In the genomic region with DNA sequence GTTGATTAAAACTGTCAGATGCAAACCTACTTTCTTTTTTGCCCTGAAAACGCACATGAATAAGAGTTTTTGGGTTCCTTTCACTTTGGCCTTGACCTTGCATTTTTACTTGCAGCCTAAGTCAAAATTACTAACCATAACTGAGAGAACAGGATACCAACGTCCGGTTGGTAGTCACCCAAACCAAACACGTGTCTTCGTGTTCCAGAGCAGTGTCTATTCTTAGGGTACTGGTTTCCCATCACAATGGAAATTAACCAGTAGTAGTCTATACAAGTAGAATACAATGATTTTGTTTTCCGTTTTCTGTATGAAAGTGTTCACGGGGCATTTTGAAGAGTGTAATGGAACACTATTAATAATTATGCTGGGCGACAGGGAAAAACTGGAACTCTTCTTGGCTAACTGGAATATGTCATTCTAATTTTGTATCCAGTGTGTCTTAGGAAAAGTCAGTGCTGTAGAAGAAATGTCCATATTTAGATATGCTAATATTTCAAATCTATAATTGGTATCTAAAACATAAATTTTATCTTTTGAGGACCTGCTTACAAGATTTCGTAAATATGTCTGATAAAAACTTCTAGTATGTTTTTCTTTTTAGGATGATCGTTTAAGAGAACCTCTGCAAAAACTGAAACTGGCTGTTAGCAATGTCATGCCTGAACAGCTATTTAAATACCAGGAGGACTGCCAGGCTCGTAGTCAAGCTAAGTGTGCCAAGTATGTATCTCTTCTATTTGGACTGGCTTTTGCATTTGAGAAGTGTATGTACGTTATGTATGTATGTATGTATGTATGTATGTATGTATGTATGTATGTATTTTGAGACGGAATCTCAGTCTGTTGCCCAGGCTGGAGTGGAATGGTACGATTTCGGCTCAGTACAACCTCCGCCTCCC, we compare ENCODE assay signal across 20 cellular contexts.
"Had no signal": no experiment of that assay in that cellular context is flagged by ENCODE, and none has a peak within 500 bp of the region (broad histone marks: within the 10 kb centered on the region; RNA-seq: fewer than 3 reads in every experiment).

No MANE protein-coding gene starts in this region.

- H3K4me3 ChIP-seq: hepatocyte, lung, right lobe of liver, spleen, transverse colon, uterus had no signal

- H3K27ac Mint-ChIP-seq: activated naive CD4-positive, alpha-beta T cell treated with anti-CD3 and anti-CD28 coated beads for 36 hours; nephron; stimulated activated naive B cell treated with anti-CD40 and anti-IgM and Interleukin-4, amounts not matched to agents 10 μg/mL and 1 μg/mL and 100 μg/mL, for 72 hours; T-helper 17 cell had no signal

- DNase-seq: activated CD4-positive, alpha-beta T cell treated with anti-CD3 and anti-CD28 coated beads, Interleukin-2, amount 50 U/mL, for 1 hour; activated CD4-positive, CD25-positive, alpha-beta regulatory T cell treated with anti-CD3 and anti-CD28 coated beads, Interleukin-2, amount 50 U/mL, for 72 hours; activated CD8-positive, alpha-beta memory T cell treated with anti-CD3 and anti-CD28 coated beads, Interleukin-2, amount 50 U/mL, for 4 hours; activated naive CD4-positive, alpha-beta T cell treated with anti-CD3 and anti-CD28 coated beads for 36 hours; activated T-cell treated with anti-CD3 and anti-CD28 coated beads, Interleukin-2, amount 50 U/mL, for 4 hours; anterior cingulate cortex; cortex of kidney; effector CD8-positive, alpha-beta T cell; posterior cingulate gyrus; right lobe of liver; spleen; stimulated activated naive B cell treated with anti-CD40 and anti-IgM and Interleukin-4, amounts not matched to agents 10 μg/mL and 1 μg/mL and 100 μg/mL, for 72 hours; T-helper 17 cell; transverse colon; uterus had no signal

- H3K4me3 Mint-ChIP-seq: activated naive CD4-positive, alpha-beta T cell treated with anti-CD3 and anti-CD28 coated beads for 36 hours; activated T-cell treated with anti-CD3 and anti-CD28 coated beads, Interleukin-2, amount 50 U/mL, for 4 hours; nephron; stimulated activated naive B cell treated with anti-CD40 and anti-IgM and Interleukin-4, amounts not matched to agents 10 μg/mL and 1 μg/mL and 100 μg/mL, for 72 hours; T-helper 17 cell had no signal

- H3K4me1 ChIP-seq: right lobe of liver, spleen, transverse colon, uterus had no signal

- H3K27me3 Mint-ChIP-seq: stimulated activated naive B cell treated with anti-CD40 and anti-IgM and Interleukin-4, amounts not matched to agents 10 μg/mL and 1 μg/mL and 100 μg/mL, for 72 hours; T-helper 17 cell had no signal

- H3K9me3 ChIP-seq: right lobe of liver, spleen, transverse colon, uterus had no signal

- H3K27ac ChIP-seq: hepatocyte, right lobe of liver, spleen, uterus, VCaP had no signal

- H3K36me3 ChIP-seq: uterus had no signal

- H3K27me3 ChIP-seq: hepatocyte, right lobe of liver, spleen, transverse colon, uterus had no signal

- H3K9me3 Mint-ChIP-seq: activated naive CD4-positive, alpha-beta T cell treated with anti-CD3 and anti-CD28 coated beads for 36 hours; activated T-cell treated with anti-CD3 and anti-CD28 coated beads, Interleukin-2, amount 50 U/mL, for 4 hours; nephron; stimulated activated naive B cell treated with anti-CD40 and anti-IgM and Interleukin-4, amounts not matched to agents 10 μg/mL and 1 μg/mL and 100 μg/mL, for 72 hours had no signal

- ATAC-seq: activated T-cell treated with anti-CD3 and anti-CD28 coated beads, Interleukin-2, amount 50 U/mL, for 4 hours; esophagus mucosa; right lobe of liver; stimulated activated naive B cell treated with anti-CD40 and anti-IgM and Interleukin-4, amounts not matched to agents 10 μg/mL and 1 μg/mL and 100 μg/mL, for 72 hours; T-helper 17 cell had no signal

- H3K4me1 Mint-ChIP-seq: nephron; stimulated activated naive B cell treated with anti-CD40 and anti-IgM and Interleukin-4, amounts not matched to agents 10 μg/mL and 1 μg/mL and 100 μg/mL, for 72 hours; T-helper 17 cell had no signal
